17 cellular contexts compared by ENCODE assay signal in the genomic region with DNA sequence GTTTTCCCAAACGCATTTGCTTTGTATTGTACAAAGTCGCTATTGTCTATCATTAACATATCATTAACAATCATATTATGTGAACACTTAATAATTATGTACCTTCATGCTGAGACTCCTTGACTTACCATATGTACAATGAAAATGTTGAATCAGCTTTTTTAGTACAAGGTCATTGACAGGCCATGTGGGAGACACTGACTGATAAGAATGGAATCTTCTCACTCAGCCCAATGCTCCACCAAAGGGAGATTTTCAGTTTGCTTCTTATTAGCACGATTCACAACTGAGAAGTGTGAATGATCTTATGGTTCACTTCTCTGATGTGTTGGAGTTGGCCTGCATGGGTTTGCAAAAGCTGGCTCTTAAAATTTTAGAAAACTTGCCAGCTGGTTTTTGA.
DNase-seq lines count a peak whose midpoint lies in the region; ATAC-seq, FAIRE-seq and TF ChIP-seq lines count a peak whose summit lies in the region.
"Had no signal": no experiment of that assay in that cellular context is flagged by ENCODE, and none has a peak within 500 bp of the region (broad histone marks: within the 10 kb centered on the region; RNA-seq: fewer than 3 reads in every experiment).

No MANE protein-coding gene starts in this region.

- H3K27ac ChIP-seq in HepG2 (ENCODE audit: extremely low read length, insufficient read depth, low read length) (no peak overlapping the region), right lobe of liver (no peak overlapping the region), K562 (ENCODE audit: extremely low read depth, low read depth, low read length) (no peak overlapping the region), A673 (ENCODE audit: low read depth, low read length, poor library complexity, severe bottlenecking) (no peak overlapping the region)
- H3K27ac ChIP-seq: 22Rv1 had no signal

- BruUV-seq in HepG2 (replicated peaks; lab: Mats Ljungman, UMichigan) (no TSS peak), K562 (replicated peaks; lab: Mats Ljungman, UMichigan) (no TSS peak), A673 (replicated peaks; lab: Mats Ljungman, UMichigan) (no TSS peak)

- TF ChIP-seq POLR2A in HepG2 (IDR thresholded peaks at IDR 0.05; ENCODE audit: insufficient read depth in 1 of 2, low read depth in 2 of 2, low read length in 2 of 2): no peak
- no peak for TF ChIP-seq POLR2A in right lobe of liver (IDR thresholded peaks at IDR 0.05)
- no peak for TF ChIP-seq POLR2A in K562 (conservative IDR thresholded peaks at IDR 0.05)
- TF ChIP-seq POLR2A in lower leg skin (IDR thresholded peaks at IDR 0.05): no peak

- peaks cover 15% of the 10 kb centered on the region; the same call in 1 of the 2 replicates for H3K9me3 ChIP-seq in HepG2 (ENCODE audit: low read length)
- H3K9me3 ChIP-seq in right lobe of liver: no peaks in the 10 kb centered on the region
- no peaks in the 10 kb centered on the region for H3K9me3 ChIP-seq in K562 (replicated peaks; ENCODE audit: control insufficient read depth, insufficient read depth, low read depth, low read length)
- no peaks in the 10 kb centered on the region for H3K9me3 ChIP-seq in A673 (ENCODE audit: low read depth, low read length, poor library complexity, severe bottlenecking)
- H3K9me3 ChIP-seq: HAP-1 had no signal

- no peaks in the 10 kb centered on the region for H3K4me1 ChIP-seq in HepG2 (ENCODE audit: insufficient read depth, low read length)
- H3K4me1 ChIP-seq in right lobe of liver: no peaks in the 10 kb centered on the region
- H3K4me1 ChIP-seq in K562 (replicated peaks in 1 of 2; ENCODE audit: control insufficient read depth in 2 of 2, insufficient read depth in 2 of 2, low read length in 2 of 2): no peaks in the 10 kb centered on the region
- H3K4me1 ChIP-seq in A673 (ENCODE audit: insufficient read depth, low read length, poor library complexity, severe bottlenecking): no peaks in the 10 kb centered on the region
- H3K4me1 ChIP-seq: HAP-1 had no signal

- 1% methylated on average over 3 of the region's 3 CpGs for WGBS in HepG2 (ENCODE audit: low lambda C conversion rate)
- 60% methylated on average over 3 of the region's 3 CpGs for WGBS in right lobe of liver (ENCODE audit: insufficient coverage, low coverage, low lambda C conversion rate, missing lambda C conversion rate)
- 0% methylated on average over 3 of the region's 3 CpGs for WGBS in K562 (ENCODE audit: insufficient coverage, low coverage, missing lambda C conversion rate)
- 80 to 84% methylated on average over 3 of the region's 3 CpGs for WGBS in lower leg skin, 2 donors

- H3K27me3 ChIP-seq in HepG2 (ENCODE audit: control insufficient read depth in 1 of 2, insufficient read depth in 2 of 2, low read length in 2 of 2) (no peaks in the 10 kb centered on the region), right lobe of liver (no peaks in the 10 kb centered on the region), K562 (ENCODE audit: control insufficient read depth in 2 of 2, insufficient read depth in 2 of 2, low read length in 2 of 2) (no peaks in the 10 kb centered on the region), A673 (replicated peaks; ENCODE audit: insufficient read depth, low read depth, low read length, poor library complexity) (no peaks in the 10 kb centered on the region)

- no peaks in the 10 kb centered on the region for H3K36me3 ChIP-seq in HepG2 (replicated peaks in 1 of 2; ENCODE audit: control insufficient read depth in 1 of 2, insufficient read depth in 2 of 2, low read length in 2 of 2)
- H3K36me3 ChIP-seq in right lobe of liver: no peaks in the 10 kb centered on the region
- no peaks in the 10 kb centered on the region for H3K36me3 ChIP-seq in K562 (ENCODE audit: control insufficient read depth, insufficient read depth, low read length)
- H3K36me3 ChIP-seq in A673 (ENCODE audit: insufficient read depth, low read length, poor library complexity, severe bottlenecking): no peaks in the 10 kb centered on the region
- H3K36me3 ChIP-seq: HAP-1 had no signal

- DNase-seq in HepG2 (ENCODE audit: low spot score): no peak
- no peak for DNase-seq in right lobe of liver
- DNase-seq in K562 (ENCODE audit: extremely low read depth in 1 of 4, low spot score in 3 of 4): no peak
- DNase-seq in kidney tubule cell (ENCODE audit: low spot score): peak; percentile 54
- no peak for DNase-seq in A673 (ENCODE audit: low spot score)
- DNase-seq in NCI-H748 (lab: John Stamatoyannopoulos, UW; ENCODE audit: unreplicated experiment): no peak
- DNase-seq in lower leg skin (ENCODE audit: low spot score in 2 of 2): no peak
- DNase-seq: ACHN; C1 segment of cervical spinal cord; Calu3; CD4-positive, alpha-beta T cell; DMS 273 treated with DMSO at 0.1 percent for 48 hours had no signal

- TF ChIP-seq EP300 in HepG2 (IDR thresholded peaks at IDR 0.05; ENCODE audit: low read depth in 2 of 2, low read length in 2 of 2) (no peak), HepG2 (CRISPR knock-in tag; IDR thresholded peaks at IDR 0.05; ENCODE audit: borderline replicate concordance) (no peak), K562 (IDR thresholded peaks at IDR 0.05; ENCODE audit: low read length) (no peak)

- H4K20me1 ChIP-seq in HepG2 (ENCODE audit: insufficient read depth, low read length) (no peaks in the 10 kb centered on the region), K562 (replicated peaks; ENCODE audit: control insufficient read depth, insufficient read depth, low read length) (no peaks in the 10 kb centered on the region)

- H2AFZ ChIP-seq in HepG2 (ENCODE audit: low read length) (no peak overlapping the region), K562 (ENCODE audit: low read depth, low read length) (no peak overlapping the region)

- H3K9ac ChIP-seq in HepG2 (ENCODE audit: insufficient read depth, low read depth, low read length): no peak overlapping the region
- no peak overlapping the region for H3K9ac ChIP-seq in K562 (ENCODE audit: insufficient read depth in 1 of 2, low read depth in 2 of 2, low read length in 2 of 2)

- ATAC-seq in HepG2 (no peak), right lobe of liver (no peak), K562 (no peak), GM19397 (IDR thresholded peaks at IDR 0.05; ENCODE audit: unreplicated experiment) (no peak)

- no peak for FAIRE-seq in HepG2 (lab: Jason Lieb, UNC)
- no peak for FAIRE-seq in K562 (lab: Jason Lieb, UNC)
- FAIRE-seq: GM18507, H1 had no signal

- TF ChIP-seq CTCF in HepG2 (CRISPR knock-in tag; IDR thresholded peaks at IDR 0.05) (no peak), right lobe of liver (IDR thresholded peaks at IDR 0.05) (no peak), K562 (IDR thresholded peaks at IDR 0.05 in 2 of 3, conservative IDR thresholded peaks at IDR 0.05 in 1 of 3; ENCODE audit: insufficient read depth in 2 of 3, low read depth in 1 of 3, low read length in 3 of 3) (no peak), A673 (conservative IDR thresholded peaks at IDR 0.05; ENCODE audit: low read depth, low read length) (no peak), lower leg skin (IDR thresholded peaks at IDR 0.05) (no peak)

- POLR2A ChIA-PET in HepG2 (lab: Yijun Ruan, JAX): no interaction called here
- POLR2A ChIA-PET in K562 (lab: Yijun Ruan, JAX): no interaction called here
- POLR2A ChIA-PET in A673 (lab: Charles Lee; ENCODE audit: low non-redundant PET): no interaction called here

- in situ Hi-C loops in HepG2 (cut with HindIII; ENCODE audit: extremely low pct_ligation_motif_present, low pct_unique_long_range_greater_than_20kb): no loop called here
- in situ Hi-C loops in K562 (cut with MboI): no loop called here

- CTCF ChIA-PET in HepG2 (lab: Yijun Ruan, JAX; ENCODE audit: low intra/inter-chr PET ratio, low total read pairs) (no interaction called here), K562 (lab: Yijun Ruan, JAX; ENCODE audit: low intra/inter-chr PET ratio) (no interaction called here), A673 (lab: Charles Lee) (no interaction called here)

- no peak overlapping the region for H3K4me3 ChIP-seq in HepG2 (replicated peaks in 1 of 3; ENCODE audit: insufficient read depth in 1 of 3, low read depth in 2 of 3, low read length in 3 of 3)
- H3K4me3 ChIP-seq in right lobe of liver: no peak overlapping the region
- H3K4me3 ChIP-seq in K562: no peak overlapping the region
- H3K4me3 ChIP-seq in A673 (ENCODE audit: low read depth, low read length, poor library complexity, severe bottlenecking): no peak overlapping the region
- H3K4me3 ChIP-seq in lower leg skin (ENCODE audit: low read depth, poor library complexity, severe bottlenecking): no peak overlapping the region
- H3K4me3 ChIP-seq: HAP-1 had no signal

- H3K9me1 ChIP-seq in K562 (ENCODE audit: control insufficient read depth, insufficient read depth, low read length): no peaks in the 10 kb centered on the region

- intact Hi-C loops in HepG2 (cut with micrococcal nuclease; ENCODE audit: unreplicated experiment) (no loop called here), right lobe of liver (cut with DNase I) (no loop called here), K562 (cut with micrococcal nuclease) (no loop called here), A673 (cut with micrococcal nuclease; ENCODE audit: unreplicated experiment) (no loop called here), lower leg skin (cut with DNase I; ENCODE audit: low total_unique reads) (no loop called here)

- no peaks in the 10 kb centered on the region for H3K79me2 ChIP-seq in HepG2 (ENCODE audit: insufficient read depth, low read length)
- H3K79me2 ChIP-seq in K562 (ENCODE audit: control insufficient read depth, insufficient read depth, low read length): no peaks in the 10 kb centered on the region

- TF ChIP-seq RAD21 in HepG2 (CRISPR knock-in tag; IDR thresholded peaks at IDR 0.05) (no peak), K562 (CRISPR knock-in tag; conservative IDR thresholded peaks at IDR 0.05 in 1 of 2, IDR thresholded peaks at IDR 0.05 in 1 of 2) (no peak)

- no peak overlapping the region for H3K4me2 ChIP-seq in HepG2 (ENCODE audit: low read depth, low read length)
- H3K4me2 ChIP-seq in K562 (ENCODE audit: insufficient read depth, low read length): no peak overlapping the region

TF ChIP-seq in HepG2, 621 proteins besides CTCF, POLR2A, EP300 and RAD21:
- TF ChIP-seq MAFK (conservative IDR thresholded peaks at IDR 0.05 in 1 of 2, IDR thresholded peaks at IDR 0.05 in 1 of 2; ENCODE audit: low read length in 2 of 2) (peak; percentile 83), RARA (CRISPR knock-in tag; IDR thresholded peaks at IDR 0.05) (no peak), MAFF (IDR thresholded peaks at IDR 0.05; ENCODE audit: low read depth, low read length) (peak; percentile 85), ZNF75D (CRISPR knock-in tag; IDR thresholded peaks at IDR 0.05; ENCODE audit: borderline replicate concordance) (no peak)
